1 cellular context compared by ENCODE assay signal in genomic region chr3:143207338-143207961, GRCh38.
A peak's percentile ranks its signal among the peaks of the same experiment; 100 is the strongest.
TF ChIP-seq lines count a peak whose summit lies in the region.

No MANE protein-coding gene starts in this region.

TF ChIP-seq in K562, 482 proteins besides CTCF, POLR2A, EP300 and RAD21 (continued from another document and continues in another):
- no peak for TF ChIP-seq ZBTB40 (IDR thresholded peaks at IDR 0.05)
- TF ChIP-seq ZBTB40 (CRISPR knock-in tag; IDR thresholded peaks at IDR 0.05), result no peak
- no peak for TF ChIP-seq EP400 (IDR thresholded peaks at IDR 0.05)
- TF ChIP-seq CEBPB (tag; IDR thresholded peaks at IDR 0.05), result 0 out of 2 replicates have a peak, but pooled peaks have one; percentile 26
- TF ChIP-seq MAFG (tag; conservative IDR thresholded peaks at IDR 0.05), result peak; percentile 94
- no peak for TF ChIP-seq THAP12 (CRISPR knock-in tag; IDR thresholded peaks at IDR 0.05)
- TF ChIP-seq MYNN (IDR thresholded peaks at IDR 0.05), result no peak
- no peak for TF ChIP-seq MYNN (CRISPR knock-in tag; IDR thresholded peaks at IDR 0.05)
- no peak for TF ChIP-seq ZNF124 (CRISPR knock-in tag; IDR thresholded peaks at IDR 0.05)
- TF ChIP-seq HMGN3 (IDR thresholded peaks at IDR 0.05; ENCODE audit: borderline replicate concordance, extremely low read depth, insufficient read length, low read depth, low read length), result no peak
- TF ChIP-seq ZBTB49 (CRISPR knock-in tag; IDR thresholded peaks at IDR 0.05; ENCODE audit: borderline replicate concordance), result no peak
- no peak for TF ChIP-seq FOXJ3 (CRISPR knock-in tag; IDR thresholded peaks at IDR 0.05)
- TF ChIP-seq ZNF140 (CRISPR knock-in tag; IDR thresholded peaks at IDR 0.05), result no peak
- no peak for TF ChIP-seq ZNF668 (CRISPR knock-in tag; IDR thresholded peaks at IDR 0.05)
- TF ChIP-seq TGIF2 (CRISPR knock-in tag; IDR thresholded peaks at IDR 0.05), result no peak
- no peak for TF ChIP-seq ZFP1 (CRISPR knock-in tag; IDR thresholded peaks at IDR 0.05)
- TF ChIP-seq KDM1A (IDR thresholded peaks at IDR 0.05), result peak; percentile 56 to 76
- no peak for TF ChIP-seq TEAD4 (IDR thresholded peaks at IDR 0.05; ENCODE audit: low read length)
- TF ChIP-seq TEAD4 (CRISPR knock-in tag; IDR thresholded peaks at IDR 0.05; ENCODE audit: borderline replicate concordance), result no peak
- TF ChIP-seq POLR2AphosphoS2 (IDR thresholded peaks at IDR 0.05; ENCODE audit: low read length), result no peak
- no peak for TF ChIP-seq ZNF444 (CRISPR knock-in tag; IDR thresholded peaks at IDR 0.05)
- no peak for TF ChIP-seq DMBX1 (CRISPR knock-in tag; IDR thresholded peaks at IDR 0.05; ENCODE audit: borderline replicate concordance)
- TF ChIP-seq MTF1 (CRISPR knock-in tag; IDR thresholded peaks at IDR 0.05; ENCODE audit: borderline replicate concordance), result no peak
- no peak for TF ChIP-seq TRIM25 (IDR thresholded peaks at IDR 0.05; ENCODE audit: borderline replicate concordance)
- TF ChIP-seq ZFP36 (IDR thresholded peaks at IDR 0.05; ENCODE audit: low read depth, low read length, partially characterized antibody), result peak; percentile 72
- peak; percentile 62; the same call in 1 of the 2 replicates for TF ChIP-seq SMARCA5 (IDR thresholded peaks at IDR 0.05)
- no peak for TF ChIP-seq CHD7 (IDR thresholded peaks at IDR 0.05; ENCODE audit: low read depth, low read length)
- no peak for TF ChIP-seq CHD4 (IDR thresholded peaks at IDR 0.05; ENCODE audit: insufficient read depth, insufficient replicate concordance, low read depth, low read length, poor library complexity, severe bottlenecking)
